ENCODE assay signal across 20 cellular contexts in genomic region chr10:78298835-78299234, GRCh38.
DNase-seq lines count a peak whose midpoint lies in the region; ATAC-seq lines count a peak whose summit lies in the region.
"Had no signal": no experiment of that assay in that cellular context is flagged by ENCODE, and none has a peak within 500 bp of the region (broad histone marks: within the 10 kb centered on the region; RNA-seq: fewer than 3 reads in every experiment).

No MANE protein-coding gene starts in this region.

- peak overlapping the region in 6 of 11 experiments; percentile 16 to 80 (median 71); a peak in 6 of 22 replicates for H3K27ac ChIP-seq in BLaER1 treated with 17β-estradiol and CSF1 and Interleukin-3, amounts not matched to agents 10 nM and 100 nM
- H3K27ac ChIP-seq in rectal smooth muscle tissue (ENCODE audit: low read depth, low read length): peak overlapping the region; percentile 58
- H3K27ac ChIP-seq in neuronal stem cell (replicated peaks; ENCODE audit: low read length): no peak overlapping the region

- no peaks in the 10 kb centered on the region for H3K27me3 Mint-ChIP-seq in activated CD4-positive, alpha-beta memory T cell treated with anti-CD3 and anti-CD28 coated beads, Interleukin-2, amount 10 ng/mL, durations not matched to agents 7 days and 5 days
- no peaks in the 10 kb centered on the region for H3K27me3 Mint-ChIP-seq in activated T-cell treated with anti-CD3 and anti-CD28 coated beads, Interleukin-2, amount 50 U/mL, for 4 hours (ENCODE audit: low read depth)

- no peaks in the 10 kb centered on the region for H3K27me3 ChIP-seq in BLaER1 treated with 17β-estradiol and CSF1 and Interleukin-3, amounts not matched to agents 10 nM and 100 nM
- no peaks in the 10 kb centered on the region for H3K27me3 ChIP-seq in rectal smooth muscle tissue (ENCODE audit: control insufficient read depth, insufficient read depth, low read length)
- no peaks in the 10 kb centered on the region for H3K27me3 ChIP-seq in neuronal stem cell (ENCODE audit: control insufficient read depth in 3 of 3, insufficient read depth in 3 of 3, low read depth in 1 of 3, low read length in 3 of 3)

- H4K20me1 ChIP-seq in BLaER1 treated with 17β-estradiol and CSF1 and Interleukin-3, amounts not matched to agents 10 nM and 100 nM: no peaks in the 10 kb centered on the region

- no peak overlapping the region for H3K18ac ChIP-seq in neuronal stem cell (ENCODE audit: low read length)

- no peaks in the 10 kb centered on the region for H3K36me3 Mint-ChIP-seq in activated CD4-positive, alpha-beta memory T cell treated with anti-CD3 and anti-CD28 coated beads, Interleukin-2, amount 10 ng/mL, durations not matched to agents 7 days and 5 days (ENCODE audit: low read depth)
- H3K36me3 Mint-ChIP-seq in activated T-cell treated with anti-CD3 and anti-CD28 coated beads, Interleukin-2, amount 50 U/mL, for 4 hours (ENCODE audit: insufficient read depth): no peaks in the 10 kb centered on the region

- POLR2A ChIA-PET in activated CD4-positive, alpha-beta memory T cell treated with anti-CD3 and anti-CD28 coated beads, Interleukin-2, amount 10 ng/mL, durations not matched to agents 7 days and 5 days (lab: Charles Lee): no interaction called here

- no peaks in the 10 kb centered on the region for H3K79me1 ChIP-seq in neuronal stem cell (ENCODE audit: low read depth, low read length)

- no peak overlapping the region for H2BK120ac ChIP-seq in neuronal stem cell (ENCODE audit: low read depth, low read length)

- H2BK15ac ChIP-seq in neuronal stem cell (ENCODE audit: low read length): no peak overlapping the region

- no peak overlapping the region for H2AK5ac ChIP-seq in neuronal stem cell (ENCODE audit: low read depth, low read length)

- no peak overlapping the region for H2AFZ ChIP-seq in neuronal stem cell (ENCODE audit: low read length)

- no peak overlapping the region for H3K4ac ChIP-seq in neuronal stem cell (ENCODE audit: low read length)

- no CpG with 5 or more reads among the region's 7 CpGs for WGBS in neuronal stem cell (ENCODE audit: extremely low coverage in 2 of 2, insufficient read length in 2 of 2, insufficient replicate concordance in 1 of 2), 2 donors

- H3K9ac ChIP-seq in BLaER1 treated with 17β-estradiol and CSF1 and Interleukin-3, amounts not matched to agents 10 nM and 100 nM: no peak overlapping the region
- H3K9ac ChIP-seq in rectal smooth muscle tissue (ENCODE audit: low read length): no peak overlapping the region
- H3K9ac ChIP-seq in neuronal stem cell (ENCODE audit: low read depth, low read length, poor library complexity): no peak overlapping the region

- no peak overlapping the region for H2BK12ac ChIP-seq in neuronal stem cell (ENCODE audit: low read length)

- peaks cover 38 to 67% (median 45%) of the 10 kb centered on the region in 10 experiments for H3K4me1 ChIP-seq in BLaER1 treated with 17β-estradiol and CSF1 and Interleukin-3, amounts not matched to agents 10 nM and 100 nM
- H3K4me1 ChIP-seq in rectal smooth muscle tissue (ENCODE audit: control insufficient read depth, insufficient read depth, low read length): peaks cover 20% of the 10 kb centered on the region
- peaks cover 12 to 19% of the 10 kb centered on the region in 2 donors for H3K4me1 ChIP-seq in neuronal stem cell (ENCODE audit: control insufficient read depth in 2 of 2, insufficient read depth in 1 of 2, low read depth in 1 of 2, low read length in 2 of 2)

- H4K8ac ChIP-seq in neuronal stem cell (ENCODE audit: low read depth, low read length): no peak overlapping the region

- CTCF ChIA-PET in activated CD4-positive, alpha-beta memory T cell treated with anti-CD3 and anti-CD28 coated beads, Interleukin-2, amount 10 ng/mL, durations not matched to agents 7 days and 5 days (lab: Charles Lee): interaction anchor here (1.1 kb wide), 1 partner anchor 251 kb away, joined by 3 read pairs; no protein-coding TSS in a partner anchor

- no peak overlapping the region for H3K4me3 ChIP-seq in BLaER1 treated with 17β-estradiol and CSF1 and Interleukin-3, amounts not matched to agents 10 nM and 100 nM
- H3K4me3 ChIP-seq in rectal smooth muscle tissue (ENCODE audit: low read length) (no peak overlapping the region), neuronal stem cell (ENCODE audit: low read length in 2 of 2) (no peak overlapping the region)

- peaks cover 8 to 10% (median 9%) of the 10 kb centered on the region in 11 experiments; a peak in 20 of 22 replicates for H3K9me3 ChIP-seq in BLaER1 treated with 17β-estradiol and CSF1 and Interleukin-3, amounts not matched to agents 10 nM and 100 nM (replicated peaks in 1 of 11)
- H3K9me3 ChIP-seq in neuronal stem cell (replicated peaks in 1 of 2; ENCODE audit: control insufficient read depth in 2 of 2, insufficient read depth in 1 of 2, low read depth in 1 of 2, low read length in 2 of 2): no peaks in the 10 kb centered on the region

- H3K14ac ChIP-seq in neuronal stem cell (ENCODE audit: low read length): no peak overlapping the region

- peaks cover 18% of the 10 kb centered on the region for H3K4me1 Mint-ChIP-seq in activated CD4-positive, alpha-beta memory T cell treated with anti-CD3 and anti-CD28 coated beads, Interleukin-2, amount 10 ng/mL, durations not matched to agents 7 days and 5 days
- H3K4me1 Mint-ChIP-seq in activated T-cell treated with anti-CD3 and anti-CD28 coated beads, Interleukin-2, amount 50 U/mL, for 4 hours (ENCODE audit: low read depth): peaks cover 16% of the 10 kb centered on the region

- peak; percentile 3 for DNase-seq in activated CD4-positive, alpha-beta memory T cell treated with anti-CD3 and anti-CD28 coated beads, Interleukin-2, amount 10 ng/mL, durations not matched to agents 7 days and 5 days
- peak; percentile 68 for DNase-seq in mesenteric fat pad (ENCODE audit: low spot score)
- DNase-seq in activated T-cell treated with anti-CD3 and anti-CD28 coated beads, Interleukin-2, amount 50 U/mL, for 4 hours: no peak
- no peak for DNase-seq in neuronal stem cell (ENCODE audit: low spot score)
- no peak for DNase-seq in left cardiac atrium
- DNase-seq: Calu3; CD8-positive, alpha-beta T cell; GOT3; KBM-7; NCI-H1105 treated with DMSO at 0.1 percent for 48 hours; NCI-H187; NCI-H2107; NCI-H510A treated with DMSO at 0.1 percent for 48 hours; NCI-H774; OCI-M1; Right ventricle myocardium superior had no signal

- no peak overlapping the region for H2BK5ac ChIP-seq in neuronal stem cell (ENCODE audit: low read length)

- peak overlapping the region in 10 of 11 experiments; percentile 17 to 85 (median 61); a peak in 16 of 22 replicates for H3K4me2 ChIP-seq in BLaER1 treated with 17β-estradiol and CSF1 and Interleukin-3, amounts not matched to agents 10 nM and 100 nM
- no peak overlapping the region for H3K4me2 ChIP-seq in neuronal stem cell (ENCODE audit: insufficient read depth, low read length, poor library complexity, severe bottlenecking)

- intact Hi-C loops in left cardiac atrium (cut with DNase I): no loop called here

- H3K27ac Mint-ChIP-seq in activated CD4-positive, alpha-beta memory T cell treated with anti-CD3 and anti-CD28 coated beads, Interleukin-2, amount 10 ng/mL, durations not matched to agents 7 days and 5 days: no peak overlapping the region
- H3K27ac Mint-ChIP-seq: CD8-positive, alpha-beta T cell had no signal

- H4K91ac ChIP-seq in neuronal stem cell (ENCODE audit: low read depth, low read length, poor library complexity): no peak overlapping the region

- peaks cover 2% of the 10 kb centered on the region for H3K9me3 Mint-ChIP-seq in activated CD4-positive, alpha-beta memory T cell treated with anti-CD3 and anti-CD28 coated beads, Interleukin-2, amount 10 ng/mL, durations not matched to agents 7 days and 5 days
- no peaks in the 10 kb centered on the region for H3K9me3 Mint-ChIP-seq in activated T-cell treated with anti-CD3 and anti-CD28 coated beads, Interleukin-2, amount 50 U/mL, for 4 hours
- H3K9me3 Mint-ChIP-seq: CD8-positive, alpha-beta T cell had no signal

- H3K23ac ChIP-seq in neuronal stem cell (ENCODE audit: low read depth, low read length, poor library complexity): no peak overlapping the region

- ATAC-seq in HG02840 (IDR thresholded peaks at IDR 0.05; ENCODE audit: low FRiP score, unreplicated experiment) (no peak), left cardiac atrium (no peak)
- no peak for ATAC-seq in activated T-cell treated with anti-CD3 and anti-CD28 coated beads, Interleukin-2, amount 50 U/mL, for 4 hours
- ATAC-seq: CD8-positive, alpha-beta T cell; HCT116 had no signal

- no peak overlapping the region for H3K4me3 Mint-ChIP-seq in activated CD4-positive, alpha-beta memory T cell treated with anti-CD3 and anti-CD28 coated beads, Interleukin-2, amount 10 ng/mL, durations not matched to agents 7 days and 5 days
- no peak overlapping the region for H3K4me3 Mint-ChIP-seq in activated T-cell treated with anti-CD3 and anti-CD28 coated beads, Interleukin-2, amount 50 U/mL, for 4 hours
- H3K4me3 Mint-ChIP-seq: CD8-positive, alpha-beta T cell had no signal

- H3K36me3 ChIP-seq in BLaER1 treated with 17β-estradiol and CSF1 and Interleukin-3, amounts not matched to agents 10 nM and 100 nM: no peaks in the 10 kb centered on the region
- H3K36me3 ChIP-seq in rectal smooth muscle tissue (ENCODE audit: control insufficient read depth, insufficient read depth, low read length) (no peaks in the 10 kb centered on the region), neuronal stem cell (replicated peaks in 1 of 2; ENCODE audit: control insufficient read depth in 2 of 2, insufficient read depth in 2 of 2, low read length in 2 of 2) (no peaks in the 10 kb centered on the region)

Comparison
In these comparisons a context has a peak if more than half of its experiments do, and no peak if none do; other contexts are left out.
1. DNase-seq: peak in activated CD4-positive, alpha-beta memory T cell treated with anti-CD3 and anti-CD28 coated beads, Interleukin-2, amount 10 ng/mL, durations not matched to agents 7 days and 5 days (single experiment) and mesenteric fat pad (single experiment); none in activated T-cell treated with anti-CD3 and anti-CD28 coated beads, Interleukin-2, amount 50 U/mL, for 4 hours (single experiment), neuronal stem cell (single experiment) and left cardiac atrium (single experiment).